Comparison of ENCODE assay signal across 14 cellular contexts in the genomic region with DNA sequence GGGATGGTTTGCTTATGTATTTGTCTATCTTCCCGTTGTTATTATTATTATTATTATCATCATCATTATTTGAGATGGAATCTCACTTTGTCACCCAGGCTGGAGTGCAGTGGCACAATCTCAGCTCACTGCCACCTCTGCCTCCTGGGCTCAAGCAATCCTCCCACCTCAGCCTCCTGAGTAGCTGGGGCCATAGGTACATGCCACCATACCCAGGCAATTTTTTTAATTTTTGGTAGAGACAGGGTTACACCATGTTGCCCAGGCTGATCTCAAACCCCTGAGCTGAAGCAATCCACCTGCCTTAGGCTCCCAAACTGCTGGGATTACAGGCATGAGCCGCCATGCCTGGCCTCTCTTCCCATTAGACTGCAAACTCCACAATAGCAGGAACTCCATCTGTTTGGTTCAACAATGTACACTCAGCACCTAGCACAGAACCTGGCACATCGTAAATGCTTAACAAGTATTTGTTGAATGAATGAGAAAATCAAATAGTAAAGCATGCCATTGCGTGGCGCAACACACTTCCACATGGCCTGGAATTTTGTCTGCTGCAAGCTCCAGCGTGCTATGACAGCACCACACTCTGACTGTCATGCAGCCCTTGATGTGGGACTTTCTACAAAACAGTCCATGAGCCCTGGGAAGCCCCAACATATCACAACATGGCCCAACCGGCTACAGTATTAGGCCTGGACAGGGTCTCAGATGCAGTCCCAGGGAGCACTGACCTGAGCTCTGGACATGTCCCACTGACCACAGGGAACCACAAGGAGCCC. TPM values are rescaled to one million over a fixed set of nuclear protein-coding genes. Genes with fewer than 3 reads are reported as not detected.
DNase-seq lines count a peak whose midpoint lies in the region; ATAC-seq and TF ChIP-seq lines count a peak whose summit lies in the region.
"Had no signal": no experiment of that assay in that cellular context is flagged by ENCODE, and none has a peak within 500 bp of the region (broad histone marks: within the 10 kb centered on the region; RNA-seq: fewer than 3 reads in every experiment).

No MANE protein-coding gene starts in this region.

- peaks cover 36% of the 10 kb centered on the region for H3K4me1 Mint-ChIP-seq in nephron
- H3K4me1 Mint-ChIP-seq: activated naive CD4-positive, alpha-beta T cell treated with anti-CD3 and anti-CD28 coated beads, Interleukin-2, amount 50 U/mL, for 24 hours had no signal

- no peaks in the 10 kb centered on the region; the same call in 1 of the 2 replicates for H3K27me3 ChIP-seq in SJCRH30

- H3K27ac Mint-ChIP-seq in nephron, result peak overlapping the region in 2 of 3 experiments; percentile 35 to 51
- H3K27ac Mint-ChIP-seq: activated naive CD4-positive, alpha-beta T cell treated with anti-CD3 and anti-CD28 coated beads, Interleukin-2, amount 50 U/mL, for 24 hours; immature natural killer cell had no signal

- no peaks in the 10 kb centered on the region for H3K9me3 Mint-ChIP-seq in nephron
- H3K9me3 Mint-ChIP-seq: activated naive CD4-positive, alpha-beta T cell treated with anti-CD3 and anti-CD28 coated beads, Interleukin-2, amount 50 U/mL, for 24 hours; immature natural killer cell had no signal

- no peaks in the 10 kb centered on the region for H3K36me3 Mint-ChIP-seq in nephron (ENCODE audit: low read depth)
- H3K36me3 Mint-ChIP-seq: activated naive CD4-positive, alpha-beta T cell treated with anti-CD3 and anti-CD28 coated beads, Interleukin-2, amount 50 U/mL, for 24 hours; immature natural killer cell had no signal

- intact Hi-C loops in cardiac septum (cut with DNase I) (loop anchor here (10.0 kb wide), 1 partner anchor 362 kb away; the partner anchor contains the start of gene PTP4A2), Right ventricle myocardium inferior (cut with DNase I) (no loop called here)

- no peak overlapping the region for H3K4me3 Mint-ChIP-seq in nephron
- H3K4me3 Mint-ChIP-seq: activated naive CD4-positive, alpha-beta T cell treated with anti-CD3 and anti-CD28 coated beads, Interleukin-2, amount 50 U/mL, for 24 hours; immature natural killer cell had no signal

- ATAC-seq in Right ventricle myocardium inferior (no peak), esophagus mucosa (peak; percentile 37), HG02763 (IDR thresholded peaks at IDR 0.05; ENCODE audit: unreplicated experiment) (no peak)
- ATAC-seq: activated CD4-positive, CD25-positive, alpha-beta regulatory T cell treated with anti-CD3 and anti-CD28 coated beads, Interleukin-2, amount 50 U/mL, for 24 hours had no signal

- no peaks in the 10 kb centered on the region for H3K36me3 ChIP-seq in SJCRH30

- peak; percentile 54 for DNase-seq in cardiac septum (ENCODE audit: low spot score)
- DNase-seq in Right ventricle myocardium inferior (ENCODE audit: missing footprints), result no peak
- peak; percentile 54 for DNase-seq in ureter (ENCODE audit: low spot score)
- no peak for DNase-seq in SJCRH30
- DNase-seq in KBM-7, result no peak
- DNase-seq: immature natural killer cell, nucleus accumbens, SIG-M5 had no signal

- peaks cover 22% of the 10 kb centered on the region for H3K27me3 Mint-ChIP-seq in nephron (ENCODE audit: low read depth)

- H3K4me1 ChIP-seq in SJCRH30, result peaks cover 33% of the 10 kb centered on the region

- in situ Hi-C loops in KBM-7 (cut with MboI; ENCODE audit: low pct_unique_long_range_greater_than_20kb, low sequenced_read_pairs), result no loop called here

- H3K4me3 ChIP-seq in SJCRH30, result no peak overlapping the region

- no peak overlapping the region for H3K27ac ChIP-seq in SJCRH30

- TF ChIP-seq CTCF in nephron (IDR thresholded peaks at IDR 0.05; ENCODE audit: unreplicated experiment in 3 of 3), result no peak

- H3K9me3 ChIP-seq in SJCRH30 (replicated peaks), result no peaks in the 10 kb centered on the region

RNA-seq across cellular contexts. Expression of gene TINAGL1, which starts 3.8 kb away (rescaled TPM):
- total RNA-seq in cardiac septum, result 180 TPM
- total RNA-seq in Right ventricle myocardium inferior, result 273 TPM
- 15.9 TPM for total RNA-seq in esophagus mucosa
- 218 TPM for total RNA-seq in ureter
- total RNA-seq in SJCRH30 (2014; rRNA removed; shearing (Covaris generic)), result 0.56 and 1.2 TPM in 2 replicates

RNA-seq across cellular contexts. Expression of gene HCRTR1, which starts 45.0 kb away (rescaled TPM):
- total RNA-seq in cardiac septum (not detected), Right ventricle myocardium inferior (0.49 TPM), esophagus mucosa (not detected), ureter (not detected)
- not detected in 2 replicates for total RNA-seq in SJCRH30 (2014; rRNA removed; shearing (Covaris generic))
- total RNA-seq: H7 had no signal

Comparison
In these comparisons a context has a peak if more than half of its experiments do, and no peak if none do; other contexts are left out.
1. DNase-seq: peak in cardiac septum (single experiment) and ureter (single experiment); none in Right ventricle myocardium inferior (single experiment), SJCRH30 (0 of 2) and KBM-7 (single experiment).
2. RNA of gene TINAGL1, which starts 3.8 kb away (total RNA-seq): 273 TPM in Right ventricle myocardium inferior (single experiment), 218 TPM in ureter (single experiment) and 180 TPM in cardiac septum (single experiment); 15.9 TPM in esophagus mucosa (single experiment) and 0.56 to 1.2 TPM in SJCRH30; every median in the first group is over 10 times any median in the second.